14 cellular contexts compared by ENCODE assay signal in genomic region chr17:3974138-3974687, GRCh38. TPM values are rescaled to one million over a fixed set of nuclear protein-coding genes. Genes with fewer than 3 reads are reported as not detected.
A peak's percentile ranks its signal among the peaks of the same experiment; 100 is the strongest.
DNase-seq lines count a peak whose midpoint lies in the region; ATAC-seq and TF ChIP-seq lines count a peak whose summit lies in the region.
"Had no signal": no experiment of that assay in that cellular context is flagged by ENCODE, and none has a peak within 500 bp of the region (broad histone marks: within the 10 kb centered on the region; RNA-seq: fewer than 3 reads in every experiment).

No MANE protein-coding gene starts in this region.

- H3K27me3 ChIP-seq in heart right ventricle (no peaks in the 10 kb centered on the region), aorta (ENCODE audit: control insufficient read depth in 1 of 2, insufficient read depth in 2 of 2, low read length in 1 of 2) (no peaks in the 10 kb centered on the region)
- H3K27me3 ChIP-seq: colonic mucosa, heart left ventricle had no signal

- intact Hi-C loops in left cardiac atrium (cut with DNase I), result no loop called here
- intact Hi-C loops in heart right ventricle (cut with DNase I), result no loop called here
- intact Hi-C loops in aorta (cut with DNase I), result no loop called here

- TF ChIP-seq CTCF in heart right ventricle (IDR thresholded peaks at IDR 0.05), result no peak

- ATAC-seq in left cardiac atrium (peak in 1 of 2 donors; percentile 7), heart right ventricle (no peak), aorta (ENCODE audit: low FRiP score) (no peak)

- H3K4me1 ChIP-seq in heart right ventricle (peaks cover 5 to 40% (median 23%) of the 10 kb centered on the region in 9 donors), aorta (ENCODE audit: control insufficient read depth in 1 of 2, insufficient read depth in 2 of 2, low read length in 2 of 2) (no peaks in the 10 kb centered on the region)

- H3K4me3 ChIP-seq in heart right ventricle (no peak overlapping the region), aorta (ENCODE audit: low read length in 2 of 2) (no peak overlapping the region)
- H3K4me3 ChIP-seq: colonic mucosa, heart left ventricle had no signal

- H3K27ac ChIP-seq in heart right ventricle (peak overlapping the region in 1 of 10 donors; percentile 15), aorta (ENCODE audit: low read depth in 1 of 2, low read length in 2 of 2) (no peak overlapping the region)
- H3K27ac ChIP-seq: colonic mucosa had no signal

- peaks cover 0 to 25% (median 7%) of the 10 kb centered on the region in 11 donors for H3K9me3 ChIP-seq in heart right ventricle
- no peaks in the 10 kb centered on the region for H3K9me3 ChIP-seq in aorta (ENCODE audit: control insufficient read depth, low read length)
- H3K9me3 ChIP-seq: colonic mucosa had no signal

- DNase-seq in left cardiac atrium (peak; percentile 58), heart right ventricle (no peak), SKM-1 treated with dmso at 0.1 percent for 144 hours (lab: John Stamatoyannopoulos, UW; ENCODE audit: unreplicated experiment) (peak; percentile 34), iPS-NIHi11 (ENCODE audit: low spot score) (peak; percentile 2), aorta (peak; percentile 46 to 73), germinal center (ENCODE audit: low spot score) (no peak), anterior cingulate cortex (lab: John Stamatoyannopoulos, UW) (no peak), hippocampal formation (lab: John Stamatoyannopoulos, UW) (no peak)
- DNase-seq: amygdala; colonic mucosa; heart left ventricle; retina; RPMI8226; stimulated activated CD4-positive, alpha-beta T cell treated with anti-CD3 and anti-CD28 coated beads, Interleukin-1b, Interleukin-23, amount 100 ng/mL, for 48 hours had no signal

- H3K36me3 ChIP-seq in heart right ventricle (no peaks in the 10 kb centered on the region), aorta (ENCODE audit: control insufficient read depth in 1 of 2, insufficient read depth in 2 of 2, low read length in 1 of 2) (no peaks in the 10 kb centered on the region)
- H3K36me3 ChIP-seq: colonic mucosa, heart left ventricle had no signal

- 44 to 69% methylated on average over 12 to 15 of the region's 15 CpGs for WGBS in heart right ventricle, 2 donors
- 91 to 93% methylated on average over 14 to 15 of the region's 15 CpGs for WGBS in aorta, 2 donors

RNA-seq across cellular contexts. Expression of gene ATP2A3, which starts 10.0 kb away (rescaled TPM):
- total RNA-seq in left cardiac atrium, result 10 to 100 TPM in 1 of 2 donors, 1 to 10 TPM in 1; 8.6 to 12.0 TPM
- 10 to 100 TPM in 1 of 10 donors, 1 to 10 TPM in 9; 4.3 to 10.2 (median 5.7) TPM for total RNA-seq in heart right ventricle
- 10 to 100 TPM; 10.2 to 11.0 TPM for polyA plus RNA-seq in heart right ventricle
- total RNA-seq in aorta, result 10 to 100 TPM; 28.7 to 32.1 TPM
- polyA plus RNA-seq in aorta, result 10 to 100 TPM in 1 of 2 donors, 1 to 10 TPM in 1; 7.5 to 88.7 TPM

RNA-seq across cellular contexts. Expression of gene P2RX1, which starts 57.9 kb away (rescaled TPM):
- 1 to 10 TPM in 1 of 2 donors, under 1 TPM in 1; 0.62 to 3.5 TPM for total RNA-seq in left cardiac atrium
- 1 to 10 TPM in 4 of 10 donors, under 1 TPM in 6; 0.27 to 2.6 (median 0.49) TPM for total RNA-seq in heart right ventricle
- under 1 TPM; 0.37 to 0.99 TPM for polyA plus RNA-seq in heart right ventricle
- total RNA-seq in aorta, result 1 to 10 TPM; 3.5 to 4.7 TPM
- polyA plus RNA-seq in aorta, result 1 to 10 TPM in 1 of 2 donors, under 1 TPM in 1; 0.50 to 1.6 TPM

Comparison
In these comparisons a context has a peak if more than half of its experiments do, and no peak if none do; other contexts are left out.
1. DNase-seq: peak in left cardiac atrium (single experiment), SKM-1 treated with dmso at 0.1 percent for 144 hours (single experiment), iPS-NIHi11 (single experiment) and aorta (2 of 2); none in heart right ventricle (0 of 2), germinal center (single experiment), anterior cingulate cortex (0 of 58) and hippocampal formation (0 of 2).